ENCODE assay signal across 8 cellular contexts in genomic region chr4:10013722-10014121, GRCh38. TPM values are rescaled to one million over a fixed set of nuclear protein-coding genes. Genes with fewer than 3 reads are reported as not detected.
DNase-seq lines count a peak whose midpoint lies in the region; ATAC-seq and TF ChIP-seq lines count a peak whose summit lies in the region.

No MANE protein-coding gene starts in this region.

- CTCF ChIA-PET in HEK293T (lab: Yijun Ruan, JAX) = interaction anchor here (0.6 to 2.9 kb wide), 8 partner anchors 11 to 310 kb away, joined by 3 to 10 read pairs (median 3); no protein-coding TSS in a partner anchor

- peaks cover 0 to 11% of the 10 kb centered on the region in 2 donors for H3K4me1 ChIP-seq in right atrium auricular region

- no peaks in the 10 kb centered on the region for H3K9me3 ChIP-seq in right atrium auricular region

- ATAC-seq in stimulated activated memory B cell treated with anti-CD40 and anti-IgM and Interleukin-4, amounts not matched to agents 10 μg/mL and 1 μg/mL and 100 μg/mL, for 72 hours = peak; percentile 65

- H3K4me1 Mint-ChIP-seq in stimulated activated memory B cell treated with anti-CD40 and anti-IgM and Interleukin-4, amounts not matched to agents 10 μg/mL and 1 μg/mL and 100 μg/mL, for 72 hours = peaks cover 12% of the 10 kb centered on the region

- POLR2A ChIA-PET in HEK293T (lab: Yijun Ruan, JAX) = no interaction called here

- H3K36me3 Mint-ChIP-seq in stimulated activated memory B cell treated with anti-CD40 and anti-IgM and Interleukin-4, amounts not matched to agents 10 μg/mL and 1 μg/mL and 100 μg/mL, for 72 hours = no peaks in the 10 kb centered on the region

- no peaks in the 10 kb centered on the region for H3K36me3 ChIP-seq in right atrium auricular region

- no peaks in the 10 kb centered on the region for H3K9me3 Mint-ChIP-seq in stimulated activated memory B cell treated with anti-CD40 and anti-IgM and Interleukin-4, amounts not matched to agents 10 μg/mL and 1 μg/mL and 100 μg/mL, for 72 hours

- no peak overlapping the region for H3K4me3 ChIP-seq in right atrium auricular region

- no peak overlapping the region for H3K27ac Mint-ChIP-seq in stimulated activated memory B cell treated with anti-CD40 and anti-IgM and Interleukin-4, amounts not matched to agents 10 μg/mL and 1 μg/mL and 100 μg/mL, for 72 hours

- TF ChIP-seq CTCF in right atrium auricular region (IDR thresholded peaks at IDR 0.05) = peak; percentile 36 to 61

- peak; percentile 32 to 41 for DNase-seq in NOMO-1 (lab: John Stamatoyannopoulos, UW; ENCODE audit: unreplicated experiment in 2 of 2)
- DNase-seq in NOMO-1 treated with dmso at 0.1 percent for 144 hours (lab: John Stamatoyannopoulos, UW; ENCODE audit: unreplicated experiment) = no peak
- peak; percentile 62 for DNase-seq in HEK293T (ENCODE audit: extremely low spot score)
- peak; percentile 69 for DNase-seq in NCI-H146 (lab: John Stamatoyannopoulos, UW)
- DNase-seq in activated T-cell treated with anti-CD3 and anti-CD28 coated beads for 48 hours (ENCODE audit: low read depth) = peak; percentile 29
- DNase-seq in right atrium auricular region (ENCODE audit: low spot score) = no peak
- DNase-seq in ureter (ENCODE audit: low spot score) = no peak

- no peaks in the 10 kb centered on the region for H3K27me3 ChIP-seq in right atrium auricular region

- no peaks in the 10 kb centered on the region for H3K27me3 Mint-ChIP-seq in stimulated activated memory B cell treated with anti-CD40 and anti-IgM and Interleukin-4, amounts not matched to agents 10 μg/mL and 1 μg/mL and 100 μg/mL, for 72 hours

- no peak overlapping the region for H3K27ac ChIP-seq in right atrium auricular region

- H3K4me3 Mint-ChIP-seq in stimulated activated memory B cell treated with anti-CD40 and anti-IgM and Interleukin-4, amounts not matched to agents 10 μg/mL and 1 μg/mL and 100 μg/mL, for 72 hours = no peak overlapping the region

TF ChIP-seq in HEK293T, 16 proteins besides CTCF, POLR2A, EP300 and RAD21:
- TF ChIP-seq ELF4 (IDR thresholded peaks at IDR 0.05) = no peak
- no peak for TF ChIP-seq FOXM1 (IDR thresholded peaks at IDR 0.05; ENCODE audit: borderline replicate concordance)
- no peak for TF ChIP-seq L3MBTL2 (conservative IDR thresholded peaks at IDR 0.05)
- no peak for TF ChIP-seq HDGF (IDR thresholded peaks at IDR 0.05; ENCODE audit: borderline replicate concordance)
- TF ChIP-seq SP1 (IDR thresholded peaks at IDR 0.05) = no peak
- no peak for TF ChIP-seq CTBP1 (IDR thresholded peaks at IDR 0.05; ENCODE audit: borderline replicate concordance)
- TF ChIP-seq LEF1 (IDR thresholded peaks at IDR 0.05; ENCODE audit: borderline replicate concordance) = no peak
- no peak for TF ChIP-seq TARDBP (IDR thresholded peaks at IDR 0.05)
- no peak for TF ChIP-seq FOXA1 (IDR thresholded peaks at IDR 0.05)
- TF ChIP-seq BHLHE40 (IDR thresholded peaks at IDR 0.05; ENCODE audit: borderline replicate concordance) = no peak
- no peak for TF ChIP-seq ZNF384 (IDR thresholded peaks at IDR 0.05)
- TF ChIP-seq ARNT (IDR thresholded peaks at IDR 0.05) = no peak
- no peak for TF ChIP-seq SUZ12 (IDR thresholded peaks at IDR 0.05)
- no peak for TF ChIP-seq NFRKB (IDR thresholded peaks at IDR 0.05)
- no peak for TF ChIP-seq PKNOX1 (IDR thresholded peaks at IDR 0.05)
- TF ChIP-seq FOXK2 (IDR thresholded peaks at IDR 0.05) = no peak

RNA-seq across cellular contexts. Expression of gene SLC2A9, which starts 7.6 kb away (rescaled TPM):
- total RNA-seq in right atrium auricular region = 1 to 10 TPM; 3.5 to 5.8 TPM
- 67.5 TPM for total RNA-seq in ureter

Comparison
In these comparisons a context has a peak if more than half of its experiments do, and no peak if none do; other contexts are left out.
1. DNase-seq: peak in NOMO-1 (2 of 2), HEK293T (single experiment), NCI-H146 (single experiment) and activated T-cell treated with anti-CD3 and anti-CD28 coated beads for 48 hours (single experiment); none in NOMO-1 treated with dmso at 0.1 percent for 144 hours (single experiment), right atrium auricular region (single experiment) and ureter (single experiment).
2. RNA of gene SLC2A9, which starts 7.6 kb away (total RNA-seq): 67.5 TPM in ureter (single experiment); 3.5 to 5.8 TPM in right atrium auricular region; every median in the first group is over 10 times any median in the second.